ENCODE assay signal across 31 cellular contexts in the genomic region with DNA sequence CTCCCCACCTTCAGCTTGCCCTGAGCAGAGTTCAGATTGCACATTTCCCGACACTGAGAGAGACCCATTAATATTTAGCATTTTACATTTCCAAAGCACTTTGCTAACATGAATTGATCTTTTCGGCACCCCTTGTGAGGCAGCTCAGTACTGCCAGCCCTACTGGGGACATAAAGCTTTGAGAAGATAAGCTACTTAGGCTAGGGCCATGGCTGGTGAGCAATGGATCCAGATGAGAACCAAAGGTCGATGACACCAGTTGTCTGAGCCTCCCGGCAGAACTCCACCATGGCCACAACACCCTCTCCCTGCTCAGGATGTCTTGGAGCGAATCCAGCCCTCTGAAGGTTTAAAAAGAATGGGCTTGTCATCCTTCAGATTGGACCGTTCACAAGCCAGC.
"Had no signal": no experiment of that assay in that cellular context is flagged by ENCODE, and none has a peak within 500 bp of the region (broad histone marks: within the 10 kb centered on the region; RNA-seq: fewer than 3 reads in every experiment).

No MANE protein-coding gene starts in this region.

- ATAC-seq: activated CD4-positive, alpha-beta T cell treated with anti-CD3 and anti-CD28 coated beads for 36 hours; activated CD4-positive, CD25-positive, alpha-beta regulatory T cell treated with anti-CD3 and anti-CD28 coated beads, Interleukin-2, amount 50 U/mL, for 24 hours; activated CD8-positive, alpha-beta memory T cell treated with anti-CD3 and anti-CD28 coated beads, Interleukin-2, amount 10 ng/mL, durations not matched to agents 7 days and 5 days; activated CD8-positive, alpha-beta T cell treated with anti-CD3 and anti-CD28 coated beads, Interleukin-2, amount 10 ng/mL, durations not matched to agents 7 days and 5 days; activated naive CD8-positive, alpha-beta T cell treated with anti-CD3 and anti-CD28 coated beads, Interleukin-2, amount 50 U/mL, for 24 hours; WTC11 had no signal

- H3K4me3 ChIP-seq: ascending aorta, cardiac muscle cell, colonic mucosa had no signal

- H3K27ac ChIP-seq: ascending aorta, cardiac muscle cell, colonic mucosa, VCaP had no signal

- H3K9me3 ChIP-seq: ascending aorta, colonic mucosa had no signal

- H3K27me3 ChIP-seq: ascending aorta, cardiac muscle cell, colonic mucosa had no signal

- H3K36me3 ChIP-seq: ascending aorta, cardiac muscle cell, colonic mucosa had no signal

- H3K4me1 ChIP-seq: ascending aorta, colonic mucosa had no signal

- DNase-seq: activated CD4-positive, alpha-beta memory T cell treated with anti-CD3 and anti-CD28 coated beads, Interleukin-2, amount 10 ng/mL, durations not matched to agents 7 days and 5 days; activated CD4-positive, alpha-beta T cell treated with anti-CD3 and anti-CD28 coated beads for 1 hour; activated CD4-positive, alpha-beta T cell treated with anti-CD3 and anti-CD28 coated beads for 36 hours; activated CD4-positive, alpha-beta T cell treated with anti-CD3 and anti-CD28 coated beads for 48 hours; activated CD4-positive, alpha-beta T cell treated with anti-CD3 and anti-CD28 coated beads, Interleukin-2, amount 10 ng/mL, durations not matched to agents 7 days and 5 days; activated CD4-positive, alpha-beta T cell treated with anti-CD3 and anti-CD28 coated beads, Interleukin-2, amount 50 U/mL, for 48 hours; activated CD4-positive, CD25-positive, alpha-beta regulatory T cell; activated CD8-positive, alpha-beta memory T cell treated with anti-CD3 and anti-CD28 coated beads for 24 hours; activated CD8-positive, alpha-beta memory T cell treated with anti-CD3 and anti-CD28 coated beads, Interleukin-2, amount 10 ng/mL, durations not matched to agents 7 days and 5 days; activated CD8-positive, alpha-beta memory T cell treated with anti-CD3 and anti-CD28 coated beads, Interleukin-2, amount 50 U/mL, for 48 hours; activated CD8-positive, alpha-beta T cell treated with anti-CD3 and anti-CD28 coated beads, Interleukin-2, amount 10 ng/mL, durations not matched to agents 7 days and 5 days; activated effector memory CD4-positive, alpha-beta T cell treated with Interleukin-2 at 50 U/mL for 16 hours; activated gamma-delta T cell; activated naive CD4-positive, alpha-beta T cell treated with anti-CD3 and anti-CD28 coated beads, Interleukin-2, amount 10 ng/mL, durations not matched to agents 7 days and 5 days; activated naive CD4-positive, alpha-beta T cell treated with Interleukin-2 at 50 U/mL for 16 hours; activated naive CD8-positive, alpha-beta T cell treated with anti-CD3 and anti-CD28 coated beads, Interleukin-2, amount 10 ng/mL, durations not matched to agents 7 days and 5 days; activated naive CD8-positive, alpha-beta T cell treated with anti-CD3 and anti-CD28 coated beads, Interleukin-2, amount 50 U/mL, for 24 hours; activated T-cell treated with anti-CD3 and anti-CD28 coated beads, Interleukin-2, amount 50 U/mL, for 24 hours; activated T-cell treated with anti-CD3 and anti-CD28 coated beads, Interleukin-2, amount 50 U/mL, for 48 hours; amygdala; anterior cingulate cortex; caudate nucleus; cerebellar nuclear complex; colonic mucosa; T-helper 2 cell; T-helper 9 cell had no signal
